Comparison of ENCODE assay signal across 8 cellular contexts in the genomic region with DNA sequence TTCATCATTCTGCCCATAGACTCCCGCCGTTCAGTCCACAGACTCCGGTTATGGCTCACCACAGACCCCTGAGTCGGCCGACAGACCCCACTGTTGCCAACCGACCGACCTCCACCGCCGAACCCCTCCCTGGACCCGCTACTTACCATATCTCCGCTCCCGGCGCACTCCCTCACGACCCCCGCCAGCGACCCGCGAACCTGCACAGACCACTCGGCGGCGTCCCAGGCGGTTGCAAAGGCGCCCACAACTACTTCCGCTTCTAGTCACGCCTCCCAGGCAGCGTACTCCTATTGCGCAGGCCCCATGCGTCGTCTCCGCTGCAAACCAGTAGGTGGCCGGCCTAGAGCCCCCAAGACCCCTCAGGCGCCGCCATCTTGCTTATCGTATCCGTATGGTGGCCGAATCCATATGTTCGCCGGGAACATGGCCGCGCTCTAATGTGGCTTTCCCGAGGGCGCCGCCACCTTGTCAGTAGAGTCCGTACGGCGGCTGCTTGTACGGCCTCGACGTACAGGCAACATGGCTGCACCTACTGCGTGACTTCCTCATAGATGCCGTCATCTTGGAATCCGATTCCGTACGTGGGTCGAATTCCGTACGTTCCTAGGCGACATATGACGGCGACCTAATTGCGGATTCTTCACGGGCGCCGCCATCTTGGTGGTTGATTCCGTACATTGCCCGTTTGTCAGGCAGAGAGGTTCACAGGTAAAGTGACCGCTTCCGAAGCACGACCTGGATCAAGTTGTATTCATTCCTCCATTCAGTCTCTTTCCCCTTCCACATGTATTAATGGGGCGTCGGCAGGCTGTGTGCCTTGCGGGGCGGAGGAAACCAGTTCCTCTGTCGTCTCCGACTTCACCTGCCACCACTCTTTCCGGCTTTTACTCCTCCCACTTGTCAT. TPM values are rescaled to one million over a fixed set of nuclear protein-coding genes. Genes with fewer than 3 reads are reported as not detected.
DNase-seq lines count a peak whose midpoint lies in the region; ATAC-seq and TF ChIP-seq lines count a peak whose summit lies in the region.

A gene (minus strand): TSS at position 252 of the 907 bp plus-strand sequence. CDS start 103 bp downstream, at position 149.

- H3K4me2 ChIP-seq in DND-41 (ENCODE audit: insufficient read depth, low read length): peak within 1 kb of the TSS; percentile 76
- H3K4me2 ChIP-seq in KMS-11: peak within 1 kb of the TSS; percentile 97

- H3K27me3 Mint-ChIP-seq in activated T-cell treated with anti-CD3 and anti-CD28 coated beads, Interleukin-2, amount 50 U/mL, for 4 hours (ENCODE audit: low read depth): no peaks in the 10 kb centered on the region

- H3K4me3 Mint-ChIP-seq in activated T-cell treated with anti-CD3 and anti-CD28 coated beads, Interleukin-2, amount 50 U/mL, for 4 hours: peak within 1 kb of the TSS; percentile 92

- H3K27me3 ChIP-seq in DND-41 (ENCODE audit: insufficient read depth, low read length, poor library complexity) (no peaks in the 10 kb centered on the region), KMS-11 (ENCODE audit: insufficient read depth, low read depth) (no peaks in the 10 kb centered on the region), Panc1 (ENCODE audit: control insufficient read depth, insufficient read depth, low read length) (no peaks in the 10 kb centered on the region), esophagus (ENCODE audit: control insufficient read depth in 1 of 2, insufficient read depth in 2 of 2, low read length in 2 of 2) (no peaks in the 10 kb centered on the region), muscle layer of colon (ENCODE audit: control insufficient read depth in 1 of 2, insufficient read depth in 2 of 2, low read length in 2 of 2) (no peaks in the 10 kb centered on the region)

- peak; percentile 98 for DNase-seq in DND-41
- peak; percentile 95 for DNase-seq in Panc1 (ENCODE audit: low read depth, low spot score)
- peak; percentile 96 for DNase-seq in activated T-cell treated with anti-CD3 and anti-CD28 coated beads, Interleukin-2, amount 50 U/mL, for 4 hours
- DNase-seq in stimulated activated CD8-positive, alpha-beta memory T cell treated with anti-CD3 and anti-CD28 coated beads, Interleukin-7, amount 100 ng/mL, for 24 hours (ENCODE audit: low read depth): peak; percentile 92

- H3K27ac ChIP-seq in DND-41 (ENCODE audit: low read length) (peak within 1 kb of the TSS; percentile 84), KMS-11 (peak within 1 kb of the TSS; percentile 60), Panc1 (ENCODE audit: low read length) (peak within 1 kb of the TSS; percentile 85), esophagus (ENCODE audit: low read depth in 2 of 2, low read length in 1 of 2) (peak within 1 kb of the TSS; percentile 95 to 98), muscle layer of colon (ENCODE audit: low read depth, low read length) (peak within 1 kb of the TSS; percentile 77)

- peaks cover 40% of the 10 kb centered on the region for H3K36me3 ChIP-seq in DND-41 (ENCODE audit: insufficient read depth, low read length)
- H3K36me3 ChIP-seq in KMS-11 (ENCODE audit: insufficient read depth): no peaks in the 10 kb centered on the region
- no peaks in the 10 kb centered on the region; the same call in 1 of the 2 replicates for H3K36me3 ChIP-seq in Panc1 (ENCODE audit: control insufficient read depth, insufficient read depth, low read length)
- H3K36me3 ChIP-seq in esophagus (ENCODE audit: control insufficient read depth in 2 of 2, insufficient read depth in 2 of 2, low read length in 1 of 2): peaks cover 11 to 30% of the 10 kb centered on the region in 2 donors
- H3K36me3 ChIP-seq in muscle layer of colon (ENCODE audit: insufficient read depth, low read length): peaks cover 17% of the 10 kb centered on the region

- H3K4me1 Mint-ChIP-seq in activated T-cell treated with anti-CD3 and anti-CD28 coated beads, Interleukin-2, amount 50 U/mL, for 4 hours (ENCODE audit: low read depth): peaks cover 27% of the 10 kb centered on the region

- in situ Hi-C loops in Panc1 (cut with HindIII; ENCODE audit: low pct_unique_long_range_greater_than_20kb, low sequenced_read_pairs): no loop called here

- BruUV-seq in Panc1 (replicated peaks; lab: Mats Ljungman, UMichigan): no TSS peak

- H3K4me1 ChIP-seq in DND-41 (ENCODE audit: insufficient read depth, low read length): peaks cover 27% of the 10 kb centered on the region
- H3K4me1 ChIP-seq in KMS-11 (ENCODE audit: low read depth, poor library complexity, severe bottlenecking): peaks cover 15% of the 10 kb centered on the region
- H3K4me1 ChIP-seq in Panc1 (ENCODE audit: control insufficient read depth, insufficient read depth, low read length): no peaks in the 10 kb centered on the region
- H3K4me1 ChIP-seq in esophagus (ENCODE audit: control insufficient read depth in 2 of 2, insufficient read depth in 2 of 2, low read length in 1 of 2): peaks cover 0 to 14% of the 10 kb centered on the region in 2 donors
- H3K4me1 ChIP-seq in muscle layer of colon (ENCODE audit: insufficient read depth, low read length): no peaks in the 10 kb centered on the region

- ATAC-seq in DND-41 (ENCODE audit: insufficient read depth, low read depth) (peak; percentile 93), GM21737 (IDR thresholded peaks at IDR 0.05; ENCODE audit: unreplicated experiment) (peak; percentile 87), Panc1 (peak; percentile 95)
- peak; percentile 93 to 94 for ATAC-seq in activated T-cell treated with anti-CD3 and anti-CD28 coated beads, Interleukin-2, amount 50 U/mL, for 4 hours

- H4K20me1 ChIP-seq in DND-41 (ENCODE audit: insufficient read depth, low read length) (peaks cover 6% of the 10 kb centered on the region; the same call in 1 of the 2 replicates), KMS-11 (ENCODE audit: insufficient read depth) (no peaks in the 10 kb centered on the region)

- peaks cover 31% of the 10 kb centered on the region for H3K79me2 ChIP-seq in DND-41 (ENCODE audit: insufficient read depth, low read length)
- H3K79me2 ChIP-seq in KMS-11 (ENCODE audit: insufficient read depth, low read depth): peaks cover 17% of the 10 kb centered on the region; the same call in 1 of the 2 replicates

- peak within 1 kb of the TSS; percentile 79 for H3K9ac ChIP-seq in DND-41 (ENCODE audit: low read depth, low read length)
- peak within 1 kb of the TSS; percentile 76 for H3K9ac ChIP-seq in KMS-11
- H3K9ac ChIP-seq in muscle layer of colon (ENCODE audit: low read length): peak within 1 kb of the TSS; percentile 75

- H3K4me3 ChIP-seq in DND-41 (ENCODE audit: low read depth in 1 of 2, low read length in 2 of 2) (peak within 1 kb of the TSS; percentile 79 to 90), KMS-11 (IDR thresholded peaks at IDR 0.05; ENCODE audit: insufficient read depth, low read depth, low read length) (no peak within 1 kb of the TSS), Panc1 (ENCODE audit: low read depth in 2 of 2, low read length in 2 of 2) (peak within 1 kb of the TSS; percentile 88 to 91), esophagus (ENCODE audit: low read depth in 1 of 2, low read length in 2 of 2) (peak within 1 kb of the TSS; percentile 89 to 97), muscle layer of colon (ENCODE audit: low read depth in 1 of 2, low read length in 2 of 2) (peak within 1 kb of the TSS; percentile 58 to 90)

- H2AFZ ChIP-seq in DND-41 (ENCODE audit: low read depth, low read length): peak within 1 kb of the TSS; percentile 95
- peak within 1 kb of the TSS; percentile 93 for H2AFZ ChIP-seq in KMS-11 (ENCODE audit: low read depth)

- intact Hi-C loops in Panc1 (cut with micrococcal nuclease; ENCODE audit: unreplicated experiment): loop anchor here (10.0 kb wide), 1 partner anchor 67 kb away; no protein-coding TSS in a partner anchor

- POLR2A ChIA-PET in Panc1 (lab: Charles Lee): no interaction called here

- 0% methylated on average over 76 of the region's 76 CpGs for WGBS in esophagus, 2 donors

- CTCF ChIA-PET in Panc1 (lab: Charles Lee): no interaction called here

- no peaks in the 10 kb centered on the region for H3K9me3 Mint-ChIP-seq in activated T-cell treated with anti-CD3 and anti-CD28 coated beads, Interleukin-2, amount 50 U/mL, for 4 hours

- peaks cover 22% of the 10 kb centered on the region for H3K36me3 Mint-ChIP-seq in activated T-cell treated with anti-CD3 and anti-CD28 coated beads, Interleukin-2, amount 50 U/mL, for 4 hours (ENCODE audit: insufficient read depth)

- TF ChIP-seq CTCF in DND-41 (IDR thresholded peaks at IDR 0.05; ENCODE audit: borderline replicate concordance, extremely low read depth, low read length, poor library complexity, severe bottlenecking): peak; percentile 60
- peak; percentile 43; the same call in 1 of the 2 replicates for TF ChIP-seq CTCF in KMS-11 (conservative IDR thresholded peaks at IDR 0.05; ENCODE audit: low read depth, low read length)
- TF ChIP-seq CTCF in Panc1 (IDR thresholded peaks at IDR 0.05): no peak; the same call in 1 of the 2 replicates

- H3K9me3 ChIP-seq in DND-41 (ENCODE audit: insufficient read depth, low read length, severe bottlenecking) (no peaks in the 10 kb centered on the region), Panc1 (ENCODE audit: control insufficient read depth, insufficient read depth, low read depth, low read length) (no peaks in the 10 kb centered on the region), esophagus (ENCODE audit: control insufficient read depth in 2 of 2, insufficient read depth in 1 of 2, low read depth in 1 of 2, low read length in 1 of 2) (no peaks in the 10 kb centered on the region), muscle layer of colon (ENCODE audit: low read length) (no peaks in the 10 kb centered on the region)

RNA-seq across cellular contexts. Expression of the gene that starts here (rescaled TPM):
- 60.8 TPM for total RNA-seq in Panc1 (2021; ENCODE audit: unreplicated experiment)
- polyA plus RNA-seq in Panc1 (2012; ENCODE audit: insufficient read length): 75.0 TPM
- 100 to 1,000 TPM; 132 to 147 (median 145) TPM for total RNA-seq in activated T-cell treated with anti-CD3 and anti-CD28 coated beads, Interleukin-2, amount 50 U/mL, for 4 hours
- 10 to 100 TPM; 51.1 to 81.5 TPM for polyA plus RNA-seq in esophagus
